ENCODE assay signal across 14 cellular contexts in the genomic region with DNA sequence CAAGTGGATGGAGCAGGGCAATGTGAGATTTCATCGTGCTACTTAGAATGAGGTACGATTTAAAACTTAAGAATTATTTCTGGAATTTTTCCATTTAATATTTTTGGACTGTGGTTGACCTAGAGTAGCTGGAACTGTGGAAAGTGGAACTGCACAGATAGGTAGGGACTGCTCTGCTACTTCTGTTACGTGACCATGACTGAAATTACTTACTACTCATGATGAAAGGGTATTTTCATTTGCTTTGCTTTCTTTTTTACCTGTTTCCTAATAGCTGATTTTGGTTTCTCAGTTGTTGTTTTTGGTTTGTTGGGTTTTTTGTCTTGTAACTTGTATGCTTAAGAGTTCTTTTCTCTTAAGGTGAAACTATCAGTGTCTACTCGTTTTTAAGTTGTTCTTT. TPM values are rescaled to one million over a fixed set of nuclear protein-coding genes. Genes with fewer than 3 reads are reported as not detected.
DNase-seq lines count a peak whose midpoint lies in the region; ATAC-seq, FAIRE-seq and TF ChIP-seq lines count a peak whose summit lies in the region.
"Had no signal": no experiment of that assay in that cellular context is flagged by ENCODE, and none has a peak within 500 bp of the region (broad histone marks: within the 10 kb centered on the region; RNA-seq: fewer than 3 reads in every experiment).

No MANE protein-coding gene starts in this region.

- POLR2A ChIA-PET in K562 (lab: Yijun Ruan, JAX) = interaction anchor here (0.8 to 5.6 kb wide), 3 partner anchors 10 to 13 kb away, joined by 4 to 38 read pairs (median 11); a partner anchor contains a TSS

- H3K27me3 ChIP-seq in K562 (ENCODE audit: control insufficient read depth in 2 of 2, insufficient read depth in 2 of 2, low read length in 2 of 2) (no peaks in the 10 kb centered on the region), transverse colon (no peaks in the 10 kb centered on the region)
- H3K27me3 ChIP-seq: heart left ventricle had no signal

- H3K9ac ChIP-seq in K562 (ENCODE audit: insufficient read depth in 1 of 2, low read depth in 2 of 2, low read length in 2 of 2) = no peak overlapping the region

- in situ Hi-C loops in K562 (cut with MboI) (no loop called here), transverse colon (cut with MboI; ENCODE audit: low pct_ligation_motif_present in 1 of 4, low pct_unique_long_range_greater_than_20kb in 1 of 4, low sequenced_read_pairs in 3 of 4) (no loop called here)

- H2AFZ ChIP-seq in K562 (ENCODE audit: low read depth, low read length) = no peak overlapping the region

- TF ChIP-seq POLR2A in K562 (conservative IDR thresholded peaks at IDR 0.05) (no peak), transverse colon (IDR thresholded peaks at IDR 0.05) (no peak)

- TF ChIP-seq EP300 in K562 (IDR thresholded peaks at IDR 0.05; ENCODE audit: low read length) (no peak), transverse colon (IDR thresholded peaks at IDR 0.05; ENCODE audit: low read depth) (no peak)

- TF ChIP-seq CTCF in K562 (IDR thresholded peaks at IDR 0.05 in 2 of 3, conservative IDR thresholded peaks at IDR 0.05 in 1 of 3; ENCODE audit: insufficient read depth in 2 of 3, low read depth in 1 of 3, low read length in 3 of 3) = no peak
- TF ChIP-seq CTCF in transverse colon (IDR thresholded peaks at IDR 0.05) = no peak

- ATAC-seq in GM18909 (IDR thresholded peaks at IDR 0.05; ENCODE audit: poor library complexity, unreplicated experiment) = peak; percentile 80
- ATAC-seq in GM21576 (IDR thresholded peaks at IDR 0.05; ENCODE audit: unreplicated experiment) = peak; percentile 80
- ATAC-seq in HG03066 (IDR thresholded peaks at IDR 0.05; ENCODE audit: low read depth, unreplicated experiment) = peak; percentile 81
- peak; percentile 36 for ATAC-seq in K562
- ATAC-seq: heart left ventricle, Right ventricle myocardium inferior had no signal

- H3K4me3 ChIP-seq in K562 (no peak overlapping the region), transverse colon (no peak overlapping the region)
- H3K4me3 ChIP-seq: heart left ventricle, left ventricle myocardium inferior had no signal

- CTCF ChIA-PET in K562 (lab: Yijun Ruan, JAX; ENCODE audit: low intra/inter-chr PET ratio) = no interaction called here

- DNase-seq in K562 (ENCODE audit: extremely low read depth in 1 of 4, low spot score in 3 of 4) = no peak
- no peak for DNase-seq in transverse colon
- no peak for DNase-seq in NOMO-1 treated with dmso at 0.1 percent for 144 hours (lab: John Stamatoyannopoulos, UW; ENCODE audit: unreplicated experiment)
- no peak for DNase-seq in HuH-7 (ENCODE audit: low spot score)
- no peak for DNase-seq in COLO829 (ENCODE audit: low spot score)
- DNase-seq: CD8-positive, alpha-beta memory T cell; heart left ventricle; left ventricle myocardium inferior; NCI-H524 treated with DMSO at 0.1 percent for 48 hours had no signal

- H4K20me1 ChIP-seq in K562 (replicated peaks; ENCODE audit: control insufficient read depth, insufficient read depth, low read length) = no peaks in the 10 kb centered on the region

- no peak overlapping the region for H3K4me2 ChIP-seq in K562 (ENCODE audit: insufficient read depth, low read length)

- peaks cover 73% of the 10 kb centered on the region for H3K79me2 ChIP-seq in K562 (ENCODE audit: control insufficient read depth, insufficient read depth, low read length)

- no peaks in the 10 kb centered on the region for H3K9me1 ChIP-seq in K562 (ENCODE audit: control insufficient read depth, insufficient read depth, low read length)

- H3K27ac ChIP-seq in K562 (ENCODE audit: extremely low read depth, low read depth, low read length) (no peak overlapping the region), transverse colon (no peak overlapping the region)
- H3K27ac ChIP-seq: heart left ventricle, left ventricle myocardium inferior had no signal

- WGBS in K562 (ENCODE audit: insufficient coverage, low coverage, missing lambda C conversion rate) = 75% methylated on average over 4 of the region's 4 CpGs
- WGBS in transverse colon (ENCODE audit: low coverage in 1 of 2), 2 donors = 84 to 92% methylated on average over 4 of the region's 4 CpGs

- H3K4me1 ChIP-seq in K562 (replicated peaks in 1 of 2; ENCODE audit: control insufficient read depth in 2 of 2, insufficient read depth in 2 of 2, low read length in 2 of 2) (no peaks in the 10 kb centered on the region), transverse colon (peaks cover 0 to 16% (median 0%) of the 10 kb centered on the region in 4 donors)

- FAIRE-seq in K562 (lab: Jason Lieb, UNC) = no peak
- FAIRE-seq: endometrium had no signal

- H3K9me3 ChIP-seq in K562 (replicated peaks; ENCODE audit: control insufficient read depth, insufficient read depth, low read depth, low read length) (no peaks in the 10 kb centered on the region), transverse colon (no peaks in the 10 kb centered on the region)
- H3K9me3 ChIP-seq: heart left ventricle, left ventricle myocardium inferior had no signal

- intact Hi-C loops in K562 (cut with micrococcal nuclease) = no loop called here
- intact Hi-C loops in transverse colon (cut with DNase I; ENCODE audit: low total_unique reads) = no loop called here

- TF ChIP-seq RAD21 in K562 (CRISPR knock-in tag; conservative IDR thresholded peaks at IDR 0.05 in 1 of 2, IDR thresholded peaks at IDR 0.05 in 1 of 2) = no peak

- H3K36me3 ChIP-seq in K562 (ENCODE audit: control insufficient read depth, insufficient read depth, low read length) = peaks cover 32% of the 10 kb centered on the region
- H3K36me3 ChIP-seq in transverse colon = no peaks in the 10 kb centered on the region
- H3K36me3 ChIP-seq: left ventricle myocardium inferior had no signal

- no TSS peak for BruUV-seq in K562 (replicated peaks; lab: Mats Ljungman, UMichigan)

TF ChIP-seq in K562, 482 proteins besides CTCF, POLR2A, EP300 and RAD21:
- TF ChIP-seq MCM5 (IDR thresholded peaks at IDR 0.05; ENCODE audit: low read depth) = no peak
- TF ChIP-seq KLF16 (IDR thresholded peaks at IDR 0.05) = no peak
- TF ChIP-seq, protein P1, sequence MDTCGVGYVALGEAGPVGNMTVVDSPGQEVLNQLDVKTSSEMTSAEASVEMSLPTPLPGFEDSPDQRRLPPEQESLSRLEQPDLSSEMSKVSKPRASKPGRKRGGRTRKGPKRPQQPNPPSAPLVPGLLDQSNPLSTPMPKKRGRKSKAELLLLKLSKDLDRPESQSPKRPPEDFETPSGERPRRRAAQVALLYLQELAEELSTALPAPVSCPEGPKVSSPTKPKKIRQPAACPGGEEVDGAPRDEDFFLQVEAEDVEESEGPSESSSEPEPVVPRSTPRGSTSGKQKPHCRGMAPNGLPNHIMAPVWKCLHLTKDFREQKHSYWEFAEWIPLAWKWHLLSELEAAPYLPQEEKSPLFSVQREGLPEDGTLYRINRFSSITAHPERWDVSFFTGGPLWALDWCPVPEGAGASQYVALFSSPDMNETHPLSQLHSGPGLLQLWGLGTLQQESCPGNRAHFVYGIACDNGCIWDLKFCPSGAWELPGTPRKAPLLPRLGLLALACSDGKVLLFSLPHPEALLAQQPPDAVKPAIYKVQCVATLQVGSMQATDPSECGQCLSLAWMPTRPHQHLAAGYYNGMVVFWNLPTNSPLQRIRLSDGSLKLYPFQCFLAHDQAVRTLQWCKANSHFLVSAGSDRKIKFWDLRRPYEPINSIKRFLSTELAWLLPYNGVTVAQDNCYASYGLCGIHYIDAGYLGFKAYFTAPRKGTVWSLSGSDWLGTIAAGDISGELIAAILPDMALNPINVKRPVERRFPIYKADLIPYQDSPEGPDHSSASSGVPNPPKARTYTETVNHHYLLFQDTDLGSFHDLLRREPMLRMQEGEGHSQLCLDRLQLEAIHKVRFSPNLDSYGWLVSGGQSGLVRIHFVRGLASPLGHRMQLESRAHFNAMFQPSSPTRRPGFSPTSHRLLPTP (IDR thresholded peaks at IDR 0.05; ENCODE audit: borderline replicate concordance, extremely low read depth, insufficient read length) = no peak
- no peak for TF ChIP-seq ZNF830 (CRISPR knock-in tag; IDR thresholded peaks at IDR 0.05)

RNA-seq across cellular contexts. Expression of a gene that starts 11.4 kb away (rescaled TPM):
- total RNA-seq in K562 (2011; cell fraction: chromatin; rRNA removed; ENCODE audit: low replicate concordance) = 18.2 and 24.0 TPM in 2 replicates
- 10.8 and 15.1 TPM in 2 replicates for total RNA-seq in K562 (2011; cell fraction: nucleolus; rRNA removed)
- 16.6 and 32.3 TPM in 2 replicates for total RNA-seq in K562 (2011; cell fraction: nucleoplasm; rRNA removed)
- total RNA-seq in K562 (2014; rRNA removed) (58.2 and 81.2 TPM in 2 replicates), K562 (2014; rRNA removed; fragmentation: Illumina TruSeq; extraction: Trizol) (70.4 and 81.0 TPM in 2 replicates), K562 (2015; rRNA removed; fragmentation: Illumina TruSeq; extraction: Trizol) (67.4 and 69.6 TPM in 2 replicates), K562 (2021) (74.3 and 78.0 TPM in 2 replicates), transverse colon (10 to 100 TPM; 20.2 to 69.9 (median 65.4) TPM)
- polyA plus RNA-seq in K562 (2011; rRNA removed) (101 and 129 TPM in 2 replicates), K562 (2014; fragmentation: Illumina TruSeq; extraction: Trizol) (141 and 173 TPM in 2 replicates), K562 (2014; fragmentation: Nextera tagmentation; extraction: Ambion mirVana) (10 to 100 TPM; 84.8 to 97.1 TPM), K562 (2014; rRNA removed) (61.4 and 82.4 TPM in 2 replicates)
- 87.9 and 120 TPM in 2 replicates for polyA plus RNA-seq in K562 (2011; cell fraction: cytosol; rRNA removed)
- polyA plus RNA-seq in K562 (2011; cell fraction: nucleus; rRNA removed) = 55.8 and 84.4 TPM in 2 replicates
- polyA plus RNA-seq in K562 (2012) = 74.1 and 79.5 TPM in 2 replicates
- 40.5 and 50.1 TPM in 2 replicates for polyA minus RNA-seq in K562 (2011; rRNA and poly(A)+ RNA removed)
- polyA minus RNA-seq in K562 (2011; cell fraction: cytosol; rRNA and poly(A)+ RNA removed) = 28.4 and 29.7 TPM in 2 replicates
- polyA minus RNA-seq in K562 (2011; cell fraction: nucleus; rRNA and poly(A)+ RNA removed) = 27.9 and 66.4 TPM in 2 replicates
